In the genomic region with DNA sequence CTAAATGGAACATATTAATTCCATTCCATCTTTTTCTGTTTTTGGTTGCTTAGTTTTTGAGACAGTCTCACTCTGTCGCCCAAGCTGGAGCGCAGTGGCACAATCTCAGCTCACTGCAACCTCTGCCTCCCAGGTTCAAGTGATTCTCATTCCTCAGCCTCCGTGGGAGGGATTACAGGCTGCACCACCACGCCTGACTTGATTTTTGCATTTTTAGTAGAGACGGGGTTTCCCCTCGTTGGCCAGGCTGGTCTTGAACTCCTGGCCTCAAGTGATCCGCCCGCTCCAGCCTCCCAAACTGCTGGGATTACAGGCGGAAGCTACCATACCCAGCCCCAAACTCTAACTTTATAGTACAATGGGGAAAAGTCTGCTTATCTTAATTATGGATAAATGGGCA, we compare ENCODE assay signal across 11 cellular contexts. TPM values are rescaled to one million over a fixed set of nuclear protein-coding genes. Genes with fewer than 3 reads are reported as not detected.
A peak's percentile ranks its signal among the peaks of the same experiment; 100 is the strongest.
DNase-seq lines count a peak whose midpoint lies in the region; ATAC-seq lines count a peak whose summit lies in the region.
"Had no signal": no experiment of that assay in that cellular context is flagged by ENCODE, and none has a peak within 500 bp of the region (broad histone marks: within the 10 kb centered on the region; RNA-seq: fewer than 3 reads in every experiment).

No MANE protein-coding gene starts in this region.

- no peaks in the 10 kb centered on the region for H3K9me3 Mint-ChIP-seq in natural killer cell treated with Interleukin-12 subunit alpha and Interleukin-12 subunit beta and Interleukin-15 and Interleukin-18, amount 100 ng/mL, for 72 hours

- peak; percentile 33 for DNase-seq in activated CD4-positive, alpha-beta T cell treated with anti-CD3 and anti-CD28 coated beads for 48 hours
- no peak for DNase-seq in activated CD4-positive, alpha-beta T cell treated with anti-CD3 and anti-CD28 coated beads for 4 hours
- DNase-seq in SK-N-MC (ENCODE audit: low read depth, low spot score), result no peak
- no peak for DNase-seq in natural killer cell treated with Interleukin-12 subunit alpha and Interleukin-12 subunit beta and Interleukin-15 and Interleukin-18, amount 100 ng/mL, for 72 hours (ENCODE audit: low spot score)
- no peak for DNase-seq in medulla oblongata (ENCODE audit: extremely low spot score)
- DNase-seq in NCI-H1694 (lab: John Stamatoyannopoulos, UW), result no peak
- no peak for DNase-seq in retina
- DNase-seq: upper lobe of right lung had no signal

- H3K4me3 Mint-ChIP-seq in natural killer cell treated with Interleukin-12 subunit alpha and Interleukin-12 subunit beta and Interleukin-15 and Interleukin-18, amount 100 ng/mL, for 72 hours, result peak overlapping the region; percentile 17

- H3K4me3 ChIP-seq in SK-N-MC, result no peak overlapping the region
- H3K4me3 ChIP-seq: upper lobe of right lung had no signal

- H3K27ac Mint-ChIP-seq in natural killer cell treated with Interleukin-12 subunit alpha and Interleukin-12 subunit beta and Interleukin-15 and Interleukin-18, amount 100 ng/mL, for 72 hours, result peak overlapping the region; percentile 10 to 14

- no peaks in the 10 kb centered on the region for H3K9me3 ChIP-seq in SK-N-MC (ENCODE audit: low read depth, low read length)
- H3K9me3 ChIP-seq: upper lobe of right lung had no signal

- H3K36me3 Mint-ChIP-seq in natural killer cell treated with Interleukin-12 subunit alpha and Interleukin-12 subunit beta and Interleukin-15 and Interleukin-18, amount 100 ng/mL, for 72 hours, result peaks cover 24% of the 10 kb centered on the region

- peaks cover 72% of the 10 kb centered on the region for H3K36me3 ChIP-seq in SK-N-MC (ENCODE audit: insufficient read depth, low read length)

- peaks cover 61 to 78% of the 10 kb centered on the region in 2 donors for H3K4me1 Mint-ChIP-seq in natural killer cell treated with Interleukin-12 subunit alpha and Interleukin-12 subunit beta and Interleukin-15 and Interleukin-18, amount 100 ng/mL, for 72 hours (ENCODE audit: low read depth in 2 of 2)

- H3K9ac ChIP-seq in SK-N-MC (ENCODE audit: insufficient read length), result no peak overlapping the region

- H3K27ac ChIP-seq in SK-N-MC, result peak overlapping the region; percentile 72
- H3K27ac ChIP-seq: upper lobe of right lung had no signal

- peak; percentile 46 for ATAC-seq in GM21447 (IDR thresholded peaks at IDR 0.05; ENCODE audit: unreplicated experiment)
- no peak for ATAC-seq in natural killer cell treated with Interleukin-12 subunit alpha and Interleukin-12 subunit beta and Interleukin-15 and Interleukin-18, amount 100 ng/mL, for 72 hours
- ATAC-seq: Panc1, sciatic nerve, upper lobe of right lung had no signal

- H3K27me3 Mint-ChIP-seq in natural killer cell treated with Interleukin-12 subunit alpha and Interleukin-12 subunit beta and Interleukin-15 and Interleukin-18, amount 100 ng/mL, for 72 hours, result no peaks in the 10 kb centered on the region

RNA-seq across cellular contexts. Expression of gene HNRNPD, which starts 11.2 kb away (rescaled TPM):
- 100 to 1,000 TPM; 280 to 290 TPM for total RNA-seq in natural killer cell treated with Interleukin-12 subunit alpha and Interleukin-12 subunit beta and Interleukin-15 and Interleukin-18, amount 100 ng/mL, for 72 hours
